Comparison of ENCODE assay signal across 8 cellular contexts in the genomic region with DNA sequence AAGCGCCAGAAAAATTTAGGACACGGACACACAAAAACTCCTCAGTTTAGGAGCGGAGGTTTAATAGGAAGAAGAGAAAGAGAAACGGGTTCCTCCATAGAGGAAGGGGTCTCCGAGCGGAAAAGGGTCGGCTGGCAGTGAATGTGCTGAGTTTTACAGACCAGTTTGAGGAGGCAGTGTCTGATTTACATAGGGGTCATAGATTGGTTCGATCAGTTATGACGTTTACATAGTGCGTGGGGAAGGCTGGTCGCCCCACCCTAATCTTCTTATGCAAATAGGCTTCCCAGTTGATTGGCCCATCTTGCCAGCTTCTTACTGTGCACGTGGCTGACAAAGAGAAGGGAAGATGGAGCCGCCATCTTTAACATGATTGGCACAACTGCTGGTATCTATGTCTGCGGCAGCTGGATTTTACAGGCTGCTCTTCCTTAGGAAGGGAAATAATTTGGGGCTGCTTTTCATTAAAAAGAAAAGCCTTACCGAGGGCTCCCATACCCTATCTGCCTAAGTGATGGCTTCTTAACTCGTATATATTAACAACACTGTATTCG. TPM values are rescaled to one million over a fixed set of nuclear protein-coding genes. Genes with fewer than 3 reads are reported as not detected.
DNase-seq lines count a peak whose midpoint lies in the region; ATAC-seq, FAIRE-seq and TF ChIP-seq lines count a peak whose summit lies in the region.

No MANE protein-coding gene starts in this region.

- H3K79me2 ChIP-seq in H1 (ENCODE audit: control insufficient read depth in 1 of 2, insufficient read depth in 2 of 2, low read length in 2 of 2), result peaks cover 0 to 14% of the 10 kb centered on the region in 2 experiments; a peak in 2 of 4 replicates

- no peak overlapping the region for H2BK120ac ChIP-seq in H1 (replicated peaks; ENCODE audit: low read depth, low read length)

- H3K23ac ChIP-seq in H1 (ENCODE audit: insufficient read length), result no peak overlapping the region

- H4K5ac ChIP-seq in H1 (ENCODE audit: insufficient read length, low read depth, low read length), result peak overlapping the region; percentile 39

- peak overlapping the region; percentile 80 for H3K27ac ChIP-seq in cardiac muscle cell
- peak overlapping the region; percentile 84; the same call in 1 of the 2 replicates for H3K27ac ChIP-seq in Panc1 (ENCODE audit: low read length)
- H3K27ac ChIP-seq in H1 (ENCODE audit: low read depth, low read length), result peak overlapping the region; percentile 77

- peak; percentile 85 to 93 for DNase-seq in cardiac muscle cell (ENCODE audit: low read depth in 1 of 2, low spot score in 1 of 2)
- DNase-seq in left ventricle myocardium superior, result no peak
- DNase-seq in Panc1 (ENCODE audit: low read depth, low spot score), result no peak
- DNase-seq in H1 (ENCODE audit: low read depth in 1 of 2, low spot score in 2 of 2), result peak; percentile 52 to 88
- DNase-seq in naive thymus-derived CD8-positive, alpha-beta T cell, result peak in 1 of 10 donors; percentile 0
- no peak for DNase-seq in posterior vena cava (ENCODE audit: low spot score)
- no peak for DNase-seq in cortex of kidney (lab: John Stamatoyannopoulos, UW)
- DNase-seq in 8988T, result no peak

- TF ChIP-seq CTCF in cardiac muscle cell (IDR thresholded peaks at IDR 0.05; ENCODE audit: low read depth, low read length) (no peak), Panc1 (IDR thresholded peaks at IDR 0.05) (no peak), H1 (IDR thresholded peaks at IDR 0.05; ENCODE audit: control extremely low read depth in 1 of 3, insufficient read depth in 1 of 3, low read depth in 1 of 3, low read length in 3 of 3) (no peak)

- H3K79me1 ChIP-seq in H1 (ENCODE audit: low read depth, low read length), result no peaks in the 10 kb centered on the region; the same call in 1 of the 2 replicates

- no peak overlapping the region for H2AFZ ChIP-seq in H1 (ENCODE audit: low read length)

- H2BK12ac ChIP-seq in H1 (ENCODE audit: low read depth, low read length), result no peak overlapping the region; the same call in 1 of the 2 replicates

- no peak overlapping the region for H3K56ac ChIP-seq in H1 (replicated peaks; ENCODE audit: insufficient read length, low read depth, low read length)

- H3K27me3 ChIP-seq in cardiac muscle cell, result no peaks in the 10 kb centered on the region
- no peaks in the 10 kb centered on the region for H3K27me3 ChIP-seq in Panc1 (ENCODE audit: control insufficient read depth, insufficient read depth, low read length)
- H3K27me3 ChIP-seq in H1 (replicated peaks in 1 of 4; ENCODE audit: control insufficient read depth in 3 of 4, extremely low read depth in 1 of 4, insufficient read depth in 3 of 4, low read length in 3 of 4), result no peaks in the 10 kb centered on the region

- no peak overlapping the region for H2AK5ac ChIP-seq in H1 (ENCODE audit: low read depth, low read length)

- peak overlapping the region; percentile 62 to 93 (median 75) for H3K9ac ChIP-seq in H1 (replicated peaks in 1 of 4; ENCODE audit: extremely low read depth in 1 of 4, low read depth in 3 of 4, low read length in 3 of 4)

- H3K4me1 ChIP-seq in cardiac muscle cell (ENCODE audit: low read depth), result peaks cover 3% of the 10 kb centered on the region
- H3K4me1 ChIP-seq in Panc1 (ENCODE audit: control insufficient read depth, insufficient read depth, low read length), result no peaks in the 10 kb centered on the region
- H3K4me1 ChIP-seq in H1 (replicated peaks in 1 of 4; ENCODE audit: control insufficient read depth in 3 of 4, insufficient read depth in 4 of 4, low read length in 3 of 4), result no peaks in the 10 kb centered on the region

- no peak for TF ChIP-seq EP300 in H1 (IDR thresholded peaks at IDR 0.05; ENCODE audit: borderline replicate concordance in 1 of 2, low read depth in 2 of 2, low read length in 2 of 2)

- peak overlapping the region in 2 of 10 donors; percentile 44 to 69 for H3K27ac Mint-ChIP-seq in naive thymus-derived CD8-positive, alpha-beta T cell

- H3K9me3 Mint-ChIP-seq in naive thymus-derived CD8-positive, alpha-beta T cell, result peaks cover 6 to 52% (median 33%) of the 10 kb centered on the region in 9 donors

- peaks cover 14 to 36% (median 29%) of the 10 kb centered on the region in 3 donors for H3K36me3 Mint-ChIP-seq in naive thymus-derived CD8-positive, alpha-beta T cell

- peaks cover 8 to 38% (median 31%) of the 10 kb centered on the region in 4 donors for H3K4me1 Mint-ChIP-seq in naive thymus-derived CD8-positive, alpha-beta T cell

- peak overlapping the region; percentile 1 to 100 (median 99) for H3K4me3 Mint-ChIP-seq in naive thymus-derived CD8-positive, alpha-beta T cell

- no peaks in the 10 kb centered on the region for H4K20me1 ChIP-seq in H1 (replicated peaks in 1 of 2; ENCODE audit: control insufficient read depth in 1 of 2, insufficient read depth in 2 of 2, low read length in 2 of 2)

- H3K4ac ChIP-seq in H1 (replicated peaks; ENCODE audit: insufficient read length, low read depth, low read length), result no peak overlapping the region

- H3K14ac ChIP-seq in H1 (ENCODE audit: insufficient read length), result no peak overlapping the region

- in situ Hi-C loops in Panc1 (cut with HindIII; ENCODE audit: low pct_unique_long_range_greater_than_20kb, low sequenced_read_pairs), result no loop called here

- H2BK15ac ChIP-seq in H1 (ENCODE audit: low read length), result no peak overlapping the region

- intact Hi-C loops in left ventricle myocardium superior (cut with micrococcal nuclease), result no loop called here
- intact Hi-C loops in Panc1 (cut with micrococcal nuclease; ENCODE audit: unreplicated experiment), result no loop called here
- intact Hi-C loops in posterior vena cava (cut with DNase I), result loop anchor here in 1 of 2 donors (10.0 kb wide), 1 partner anchor 57 kb away; a partner anchor contains a TSS

- peaks cover 4% of the 10 kb centered on the region; the same call in 1 of the 2 replicates for H3K23me2 ChIP-seq in H1 (ENCODE audit: low read depth, low read length)

- POLR2A ChIA-PET in Panc1 (lab: Charles Lee), result no interaction called here
- POLR2A ChIA-PET in H1 (lab: Charles Lee; ENCODE audit: partially characterized antibody), result interaction anchor here (0.6 to 3.8 kb wide), 17 partner anchors 9 to 388 kb away, joined by 3 to 27 read pairs (median 5); a partner anchor contains a TSS
- POLR2A ChIA-PET in naive thymus-derived CD8-positive, alpha-beta T cell (lab: Charles Lee), result interaction anchor here (0.8 kb wide), 1 partner anchor 53 kb away, joined by 3 read pairs; a partner anchor contains a TSS

- H2BK5ac ChIP-seq in H1 (ENCODE audit: low read depth, low read length), result no peak overlapping the region

- TF ChIP-seq RAD21 in H1 (IDR thresholded peaks at IDR 0.05 in 1 of 2, conservative IDR thresholded peaks at IDR 0.05 in 1 of 2; ENCODE audit: low read depth in 2 of 2, low read length in 2 of 2), result no peak

- H3K4me2 ChIP-seq in H1 (ENCODE audit: insufficient read depth in 1 of 2, low read depth in 2 of 2, low read length in 2 of 2), result peak overlapping the region; percentile 64 to 69

- peak; percentile 81 to 93 for TF ChIP-seq POLR2A in H1 (IDR thresholded peaks at IDR 0.05; ENCODE audit: control extremely low read depth in 1 of 2, low read depth in 2 of 2, low read length in 2 of 2)

- no peak overlapping the region for H4K91ac ChIP-seq in H1 (replicated peaks; ENCODE audit: insufficient read length, low read length)

- no peaks in the 10 kb centered on the region for H3K27me3 Mint-ChIP-seq in naive thymus-derived CD8-positive, alpha-beta T cell

- H3K36me3 ChIP-seq in cardiac muscle cell, result peaks cover 8% of the 10 kb centered on the region
- H3K36me3 ChIP-seq in Panc1 (ENCODE audit: control insufficient read depth, insufficient read depth, low read length), result no peaks in the 10 kb centered on the region; the same call in none of the 2 replicates
- H3K36me3 ChIP-seq in H1 (ENCODE audit: control insufficient read depth in 2 of 4, insufficient read depth in 4 of 4, low read length in 3 of 4), result peaks cover 0 to 26% (median 11%) of the 10 kb centered on the region in 4 experiments; a peak in 6 of 8 replicates

- H2BK20ac ChIP-seq in H1 (ENCODE audit: low read length), result no peak overlapping the region

- no TSS peak for BruUV-seq in Panc1 (replicated peaks; lab: Mats Ljungman, UMichigan)

- FAIRE-seq in H1 (lab: Jason Lieb, UNC), result peak; percentile 89

- peak overlapping the region; percentile 83 for H3K4me3 ChIP-seq in cardiac muscle cell
- H3K4me3 ChIP-seq in Panc1 (ENCODE audit: low read depth in 2 of 2, low read length in 2 of 2), result peak overlapping the region; percentile 89 to 96
- H3K4me3 ChIP-seq in H1 (ENCODE audit: extremely low read depth in 1 of 4, insufficient read depth in 2 of 4, low read depth in 3 of 4, low read length in 4 of 4), result peak overlapping the region; percentile 80 to 100 (median 95)

- H4K8ac ChIP-seq in H1 (ENCODE audit: extremely low read depth, insufficient read depth, low read length), result no peak overlapping the region

- CTCF ChIA-PET in Panc1 (lab: Charles Lee) (no interaction called here), H1 (lab: Charles Lee; ENCODE audit: partially characterized antibody) (interaction anchor here (0.6 to 1.2 kb wide), 3 partner anchors 14 to 1013 kb away, joined by 3 to 5 read pairs (median 3); no protein-coding TSS in a partner anchor)

- no peak overlapping the region; the same call in 1 of the 2 replicates for H3K18ac ChIP-seq in H1 (ENCODE audit: extremely low read depth, low read length)

- WGBS in H1 (ENCODE audit: extremely low coverage in 1 of 2, insufficient coverage in 1 of 2, insufficient read length in 1 of 2, insufficient replicate concordance in 2 of 2, low coverage in 1 of 2, low lambda C conversion rate in 2 of 2, missing lambda C conversion rate in 1 of 2), 2 experiments, result 33% methylated on average over 17 of the region's 17 CpGs; no CpG with 5 or more reads in 1 of the 2 experiments

- no peaks in the 10 kb centered on the region for H3K9me3 ChIP-seq in cardiac muscle cell (ENCODE audit: low read depth)
- H3K9me3 ChIP-seq in Panc1 (ENCODE audit: control insufficient read depth, insufficient read depth, low read depth, low read length), result peaks cover 19% of the 10 kb centered on the region; the same call in 1 of the 2 replicates
- H3K9me3 ChIP-seq in H1 (ENCODE audit: insufficient read depth in 2 of 2, low read depth in 1 of 2, low read length in 1 of 2), result peaks cover 22 to 25% of the 10 kb centered on the region in 2 experiments

- ATAC-seq in left ventricle myocardium superior (no peak), Panc1 (no peak)
- ATAC-seq in naive thymus-derived CD8-positive, alpha-beta T cell, result no peak

RNA-seq across cellular contexts. Expression of a gene that starts 1.2 kb away (rescaled TPM):
- total RNA-seq in cardiac muscle cell (5.8 and 7.7 TPM in 2 replicates), left ventricle myocardium superior (2.6 TPM), Panc1 (2021; ENCODE audit: unreplicated experiment) (3.5 TPM), posterior vena cava (1 to 10 TPM; 3.5 to 6.0 TPM)
- polyA plus RNA-seq in cardiac muscle cell (3.6 and 4.8 TPM in 2 replicates), H1 (2011; rRNA removed) (0.60 and 0.98 TPM in 2 replicates)
- 1.7 TPM for polyA plus RNA-seq in Panc1 (2012; ENCODE audit: insufficient read length)
- total RNA-seq in H1 (2021; fragmentation: NEBNext Ultra II Directional; extraction: Animal tissue kit (Norgen Biotek cat#: 25700)), result 4.3 and 5.0 TPM in 2 replicates
- 0.66 TPM for polyA plus RNA-seq in H1 (2011; cell fraction: cytosol; rRNA removed)
- polyA plus RNA-seq in H1 (2011; cell fraction: nucleus; rRNA removed), result 0.60 TPM
- 1.8 to 3.4 TPM (median 2.5 TPM) in 4 replicates for polyA plus RNA-seq in H1 (2012, experiment 1 of 2)
- polyA plus RNA-seq in H1 (2012, experiment 2 of 2), result 0.09 TPM
- 2.2 TPM for polyA plus RNA-seq in H1 (2013, experiment 1 of 2)
- polyA plus RNA-seq in H1 (2013, experiment 2 of 2), result 2.4 TPM
- 2.2 and 3.8 TPM in 2 replicates for polyA minus RNA-seq in H1 (2011; rRNA and poly(A)+ RNA removed)
- polyA minus RNA-seq in H1 (2011; cell fraction: cytosol; rRNA and poly(A)+ RNA removed), result 1.8 TPM
- 5.4 TPM for polyA minus RNA-seq in H1 (2011; cell fraction: nucleus; rRNA and poly(A)+ RNA removed)
- total RNA-seq in naive thymus-derived CD8-positive, alpha-beta T cell, result 10 to 100 TPM; 11.0 to 11.3 TPM
- polyA plus RNA-seq in naive thymus-derived CD8-positive, alpha-beta T cell, result 1 to 10 TPM; 1.0 to 3.3 (median 3.1) TPM

RNA-seq across cellular contexts. Expression of a gene that starts 17.8 kb away (rescaled TPM):
- 12.0 and 29.3 TPM in 2 replicates for total RNA-seq in cardiac muscle cell
- 18.6 and 24.7 TPM in 2 replicates for polyA plus RNA-seq in cardiac muscle cell
- total RNA-seq in left ventricle myocardium superior, result 15.5 TPM
- total RNA-seq in Panc1 (2021; ENCODE audit: unreplicated experiment), result 13.4 TPM
- 10.1 TPM for polyA plus RNA-seq in Panc1 (2012; ENCODE audit: insufficient read length)
- total RNA-seq in H1 (2021; fragmentation: NEBNext Ultra II Directional; extraction: Animal tissue kit (Norgen Biotek cat#: 25700)), result 12.7 and 17.2 TPM in 2 replicates
- 3.7 and 4.3 TPM in 2 replicates for polyA plus RNA-seq in H1 (2011; rRNA removed)
- polyA plus RNA-seq in H1 (2011; cell fraction: cytosol; rRNA removed), result 9.3 TPM
- 7.2 TPM for polyA plus RNA-seq in H1 (2011; cell fraction: nucleus; rRNA removed)
- 6.7 to 12.2 TPM (median 9.7 TPM) in 4 replicates for polyA plus RNA-seq in H1 (2012, experiment 1 of 2)
- 1.2 TPM for polyA plus RNA-seq in H1 (2012, experiment 2 of 2)
- polyA plus RNA-seq in H1 (2013, experiment 1 of 2), result 8.1 TPM
- polyA plus RNA-seq in H1 (2013, experiment 2 of 2), result 7.7 TPM
- 13.5 and 13.9 TPM in 2 replicates for polyA minus RNA-seq in H1 (2011; rRNA and poly(A)+ RNA removed)
- polyA minus RNA-seq in H1 (2011; cell fraction: cytosol; rRNA and poly(A)+ RNA removed), result 5.7 TPM
- 23.5 TPM for polyA minus RNA-seq in H1 (2011; cell fraction: nucleus; rRNA and poly(A)+ RNA removed)
- 10 to 100 TPM; 82.4 to 86.3 TPM for total RNA-seq in naive thymus-derived CD8-positive, alpha-beta T cell
- polyA plus RNA-seq in naive thymus-derived CD8-positive, alpha-beta T cell, result 1 to 10 TPM; 6.9 to 9.0 (median 8.2) TPM
- 10 to 100 TPM; 16.4 to 21.0 TPM for total RNA-seq in posterior vena cava

RNA-seq across cellular contexts. Expression of a gene that starts 29.4 kb away (rescaled TPM):
- total RNA-seq in cardiac muscle cell (6.0 and 16.4 TPM in 2 replicates), left ventricle myocardium superior (14.3 TPM), Panc1 (2021; ENCODE audit: unreplicated experiment) (6.4 TPM), posterior vena cava (10 to 100 TPM in 1 of 2 donors, 1 to 10 TPM in 1; 9.4 to 10.0 TPM)
- polyA plus RNA-seq in cardiac muscle cell (8.1 and 9.2 TPM in 2 replicates), H1 (2011; rRNA removed) (1.3 and 1.9 TPM in 2 replicates)
- 3.0 TPM for polyA plus RNA-seq in Panc1 (2012; ENCODE audit: insufficient read length)
- 8.7 and 12.3 TPM in 2 replicates for total RNA-seq in H1 (2021; fragmentation: NEBNext Ultra II Directional; extraction: Animal tissue kit (Norgen Biotek cat#: 25700))
- polyA plus RNA-seq in H1 (2011; cell fraction: cytosol; rRNA removed), result 2.2 TPM
- 3.5 TPM for polyA plus RNA-seq in H1 (2011; cell fraction: nucleus; rRNA removed)
- polyA plus RNA-seq in H1 (2012, experiment 1 of 2), result 4.9 to 6.7 TPM (median 5.0 TPM) in 4 replicates
- polyA plus RNA-seq in H1 (2012, experiment 2 of 2), result 0.38 TPM
- 4.1 TPM for polyA plus RNA-seq in H1 (2013, experiment 1 of 2)
- 4.3 TPM for polyA plus RNA-seq in H1 (2013, experiment 2 of 2)
- polyA minus RNA-seq in H1 (2011; rRNA and poly(A)+ RNA removed), result 7.5 and 10.1 TPM in 2 replicates
- 2.9 TPM for polyA minus RNA-seq in H1 (2011; cell fraction: cytosol; rRNA and poly(A)+ RNA removed)
- 10.7 TPM for polyA minus RNA-seq in H1 (2011; cell fraction: nucleus; rRNA and poly(A)+ RNA removed)
- 10 to 100 TPM; 20.8 to 22.7 TPM for total RNA-seq in naive thymus-derived CD8-positive, alpha-beta T cell
- 1 to 10 TPM; 3.9 to 6.2 (median 4.8) TPM for polyA plus RNA-seq in naive thymus-derived CD8-positive, alpha-beta T cell

RNA-seq across cellular contexts. Expression of a gene that starts 40.0 kb away (rescaled TPM):
- 1.8 and 3.5 TPM in 2 replicates for total RNA-seq in cardiac muscle cell
- polyA plus RNA-seq in cardiac muscle cell, result 1.2 and 1.7 TPM in 2 replicates
- 1.8 TPM for total RNA-seq in left ventricle myocardium superior
- total RNA-seq in Panc1 (2021; ENCODE audit: unreplicated experiment), result 0.87 TPM
- polyA plus RNA-seq in Panc1 (2012; ENCODE audit: insufficient read length), result 0.36 TPM
- total RNA-seq in H1 (2021; fragmentation: NEBNext Ultra II Directional; extraction: Animal tissue kit (Norgen Biotek cat#: 25700)), result 3.4 and 3.5 TPM in 2 replicates
- polyA plus RNA-seq in H1 (2011; rRNA removed), result 0.77 and 1.1 TPM in 2 replicates
- 1.1 TPM for polyA plus RNA-seq in H1 (2011; cell fraction: cytosol; rRNA removed)
- polyA plus RNA-seq in H1 (2011; cell fraction: nucleus; rRNA removed), result 0.68 TPM
- polyA plus RNA-seq in H1 (2012, experiment 1 of 2), result 0.94 to 1.1 TPM (median 0.98 TPM) in 4 replicates
- polyA plus RNA-seq in H1 (2012, experiment 2 of 2), result 0.20 TPM
- polyA plus RNA-seq in H1 (2013, experiment 1 of 2), result 1.8 TPM
- polyA plus RNA-seq in H1 (2013, experiment 2 of 2), result 1.7 TPM
- 2.7 and 3.5 TPM in 2 replicates for polyA minus RNA-seq in H1 (2011; rRNA and poly(A)+ RNA removed)
- polyA minus RNA-seq in H1 (2011; cell fraction: cytosol; rRNA and poly(A)+ RNA removed), result 2.3 TPM
- 1.00 TPM for polyA minus RNA-seq in H1 (2011; cell fraction: nucleus; rRNA and poly(A)+ RNA removed)
- total RNA-seq in naive thymus-derived CD8-positive, alpha-beta T cell, result 1 to 10 TPM; 5.4 to 5.7 TPM
- polyA plus RNA-seq in naive thymus-derived CD8-positive, alpha-beta T cell, result under 1 TPM; 0.56 to 0.82 (median 0.71) TPM
- 1 to 10 TPM; 2.3 to 2.5 TPM for total RNA-seq in posterior vena cava

RNA-seq across cellular contexts. Expression of a gene that starts 52.9 kb away (rescaled TPM):
- 17.3 and 35.3 TPM in 2 replicates for total RNA-seq in cardiac muscle cell
- polyA plus RNA-seq in cardiac muscle cell, result 21.1 and 56.8 TPM in 2 replicates
- 19.9 TPM for total RNA-seq in left ventricle myocardium superior
- 21.7 TPM for total RNA-seq in Panc1 (2021; ENCODE audit: unreplicated experiment)
- 12.8 TPM for polyA plus RNA-seq in Panc1 (2012; ENCODE audit: insufficient read length)
- total RNA-seq in H1 (2021; fragmentation: NEBNext Ultra II Directional; extraction: Animal tissue kit (Norgen Biotek cat#: 25700)), result 12.6 and 18.3 TPM in 2 replicates
- polyA plus RNA-seq in H1 (2011; rRNA removed), result 3.2 and 4.1 TPM in 2 replicates
- 8.9 TPM for polyA plus RNA-seq in H1 (2011; cell fraction: cytosol; rRNA removed)
- 6.3 TPM for polyA plus RNA-seq in H1 (2011; cell fraction: nucleus; rRNA removed)
- 8.3 to 12.9 TPM (median 10.1 TPM) in 4 replicates for polyA plus RNA-seq in H1 (2012, experiment 1 of 2)
- polyA plus RNA-seq in H1 (2012, experiment 2 of 2), result 1.6 TPM
- polyA plus RNA-seq in H1 (2013, experiment 1 of 2), result 10.4 TPM
- polyA plus RNA-seq in H1 (2013, experiment 2 of 2), result 9.7 TPM
- 10.3 and 11.2 TPM in 2 replicates for polyA minus RNA-seq in H1 (2011; rRNA and poly(A)+ RNA removed)
- polyA minus RNA-seq in H1 (2011; cell fraction: cytosol; rRNA and poly(A)+ RNA removed), result 2.9 TPM
- polyA minus RNA-seq in H1 (2011; cell fraction: nucleus; rRNA and poly(A)+ RNA removed), result 15.1 TPM
- 10 to 100 TPM; 55.7 to 56.8 TPM for total RNA-seq in naive thymus-derived CD8-positive, alpha-beta T cell
- 10 to 100 TPM; 19.7 to 23.7 (median 20.6) TPM for polyA plus RNA-seq in naive thymus-derived CD8-positive, alpha-beta T cell
- total RNA-seq in posterior vena cava, result 10 to 100 TPM; 15.8 to 19.8 TPM

Comparison
In these comparisons a context has a peak if more than half of its experiments do, and no peak if none do; other contexts are left out.
1. DNase-seq: peak in cardiac muscle cell (2 of 2) and H1 (2 of 2); none in left ventricle myocardium superior (single experiment), Panc1 (single experiment), posterior vena cava (single experiment), cortex of kidney (single experiment) and 8988T (single experiment).
2. Peak in every context shown above with its lines, with median percentiles within 50 percentile points of each other: H3K27ac ChIP-seq and H3K4me3 ChIP-seq.